9 cellular contexts compared by ENCODE assay signal in the genomic region with DNA sequence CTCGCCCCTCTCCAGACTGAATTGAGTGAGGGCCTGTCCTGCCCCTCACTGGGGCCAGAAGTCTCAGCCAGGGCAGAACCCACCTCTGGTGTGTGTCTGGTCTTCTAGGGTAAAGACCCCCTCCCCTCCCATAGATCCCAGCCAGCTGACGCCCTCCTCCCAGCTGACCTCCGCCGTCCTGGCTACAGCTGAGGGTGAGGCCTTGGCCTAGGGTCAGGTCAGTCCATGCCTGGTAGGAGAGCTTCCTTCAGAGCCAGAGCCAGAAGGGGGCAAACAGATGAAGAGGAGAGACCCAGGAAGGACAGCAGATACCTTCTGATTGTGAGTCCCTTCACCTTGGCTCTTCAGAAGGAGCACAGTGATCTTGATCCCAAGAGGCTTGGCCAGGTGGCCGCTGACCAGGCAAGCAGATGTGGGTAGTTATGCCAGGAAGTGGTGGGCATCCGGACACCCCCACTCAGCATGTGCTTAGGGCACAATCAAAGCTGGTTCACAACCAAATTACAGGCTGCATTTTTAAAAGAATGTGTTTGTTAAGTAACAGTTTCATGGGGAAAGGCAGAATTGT. TPM values are rescaled to one million over a fixed set of nuclear protein-coding genes. Genes with fewer than 3 reads are reported as not detected.
DNase-seq lines count a peak whose midpoint lies in the region; ATAC-seq and TF ChIP-seq lines count a peak whose summit lies in the region.
"Had no signal": no experiment of that assay in that cellular context is flagged by ENCODE, and none has a peak within 500 bp of the region (broad histone marks: within the 10 kb centered on the region; RNA-seq: fewer than 3 reads in every experiment).

No MANE protein-coding gene starts in this region.

- H3K4me3 ChIP-seq in colonic mucosa (no peak overlapping the region), psoas muscle (no peak overlapping the region)

- H3K27ac ChIP-seq in KOPT-K1 (ENCODE audit: low read depth, low read length, poor library complexity, severe bottlenecking) = peak overlapping the region; percentile 28
- peak overlapping the region; percentile 34 for H3K27ac ChIP-seq in colonic mucosa
- H3K27ac ChIP-seq in psoas muscle = peak overlapping the region; percentile 63

- WGBS in psoas muscle, 3 donors = 60 to 66% (median 60%) methylated on average over 6 of the region's 6 CpGs

- intact Hi-C loops in colonic mucosa (cut with DNase I) (no loop called here), psoas muscle (cut with DNase I) (no loop called here), posterior cingulate gyrus (cut with DNase I) (no loop called here)

- H3K27me3 ChIP-seq in colonic mucosa = no peaks in the 10 kb centered on the region
- H3K27me3 ChIP-seq in psoas muscle (ENCODE audit: insufficient read depth in 3 of 3, low read length in 2 of 3) = no peaks in the 10 kb centered on the region

- H3K9me3 ChIP-seq in KOPT-K1 (ENCODE audit: insufficient read depth, low read length, poor library complexity, severe bottlenecking) = no peaks in the 10 kb centered on the region
- H3K9me3 ChIP-seq in colonic mucosa = no peaks in the 10 kb centered on the region
- no peaks in the 10 kb centered on the region for H3K9me3 ChIP-seq in psoas muscle

- no peak for ATAC-seq in psoas muscle
- no peak for ATAC-seq in HG02798 (IDR thresholded peaks at IDR 0.05; ENCODE audit: poor library complexity, unreplicated experiment)
- ATAC-seq in HG03342 (IDR thresholded peaks at IDR 0.05; ENCODE audit: unreplicated experiment) = no peak

- H3K36me3 ChIP-seq in KOPT-K1 (ENCODE audit: insufficient read depth, low read length) (peaks cover 81% of the 10 kb centered on the region), colonic mucosa (no peaks in the 10 kb centered on the region), psoas muscle (ENCODE audit: insufficient read depth in 1 of 2, low read depth in 1 of 2) (peaks cover 0 to 29% of the 10 kb centered on the region in 2 donors)

- H3K9ac ChIP-seq in colonic mucosa (ENCODE audit: low read depth in 2 of 2, low read length in 2 of 2) = no peak overlapping the region

- peaks cover 19% of the 10 kb centered on the region for H3K4me1 ChIP-seq in colonic mucosa
- H3K4me1 ChIP-seq in psoas muscle = peaks cover 30% of the 10 kb centered on the region

- peak; percentile 23 for DNase-seq in Daoy (ENCODE audit: low read depth)
- no peak for DNase-seq in colonic mucosa
- no peak for DNase-seq in psoas muscle
- no peak for DNase-seq in posterior cingulate gyrus
- no peak for DNase-seq in 8988T
- DNase-seq: NCI-H2029 treated with DMSO at 0.1 percent for 48 hours had no signal

- TF ChIP-seq CTCF in colonic mucosa (IDR thresholded peaks at IDR 0.05) = no peak
- no peak for TF ChIP-seq CTCF in psoas muscle (IDR thresholded peaks at IDR 0.05)

RNA-seq across cellular contexts. Expression of gene JADE2, which starts 29.8 kb away (rescaled TPM):
- 10.9 and 21.1 TPM in 2 replicates for total RNA-seq in Daoy (2014; rRNA removed; shearing (Covaris generic))
- 10 to 100 TPM; 24.1 to 33.3 TPM for total RNA-seq in colonic mucosa
- 10 to 100 TPM in 3 of 4 donors, 1 to 10 TPM in 1; 10.0 to 15.1 (median 14.4) TPM for total RNA-seq in psoas muscle
- polyA plus RNA-seq in psoas muscle = 10 to 100 TPM in 1 of 3 donors, 1 to 10 TPM in 2; 5.0 to 10.1 (median 6.0) TPM
